ENCODE assay signal across 25 cellular contexts in the genomic region with DNA sequence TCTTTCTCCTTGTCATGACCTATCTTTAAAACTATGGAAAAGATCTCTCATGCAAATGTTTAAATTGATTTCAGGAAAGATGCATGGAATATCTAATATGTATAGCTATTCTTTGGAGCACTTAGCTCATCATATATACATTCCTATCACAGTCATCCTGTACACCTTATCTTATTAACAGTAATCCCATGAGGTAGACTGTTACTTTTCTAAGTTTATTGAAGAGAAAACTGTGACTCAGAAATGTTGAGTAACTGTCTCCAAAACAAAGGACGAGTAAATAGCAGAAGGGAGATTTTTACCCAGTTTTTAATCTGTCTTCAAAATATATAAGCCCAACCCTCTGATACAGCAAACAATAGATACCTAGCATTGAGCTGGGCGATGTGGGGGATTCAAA.
"Had no signal": no experiment of that assay in that cellular context is flagged by ENCODE, and none has a peak within 500 bp of the region (broad histone marks: within the 10 kb centered on the region; RNA-seq: fewer than 3 reads in every experiment).

No MANE protein-coding gene starts in this region.

- H3K4me1 ChIP-seq: adrenal gland, ascending aorta, colonic mucosa, esophagus muscularis mucosa, left ventricle myocardium inferior, pancreas, psoas muscle, stomach, suprapubic skin, tibial nerve had no signal

- FAIRE-seq: endothelial cell of umbilical vein, pancreas had no signal

- H3K36me3 ChIP-seq: adrenal gland, ascending aorta, brain microvascular endothelial cell, colonic mucosa, esophagus muscularis mucosa, left ventricle myocardium inferior, neutrophil, pancreas, stomach, suprapubic skin, tibial nerve, WERI-Rb-1 had no signal

- H3K9me3 ChIP-seq: adrenal gland, ascending aorta, colonic mucosa, esophagus muscularis mucosa, left ventricle myocardium inferior, neutrophil, pancreas, psoas muscle, stomach, suprapubic skin, tibial nerve had no signal

- DNase-seq: activated CD4-positive, alpha-beta T cell treated with anti-CD3 and anti-CD28 coated beads, Interleukin-2, amount 10 ng/mL, durations not matched to agents 7 days and 5 days; activated CD4-positive, CD25-positive, alpha-beta regulatory T cell treated with anti-CD3 and anti-CD28 coated beads, Interleukin-2, amount 50 U/mL, for 72 hours; activated CD8-positive, alpha-beta memory T cell treated with anti-CD3 and anti-CD28 coated beads, Interleukin-2, amount 10 ng/mL, durations not matched to agents 7 days and 5 days; activated CD8-positive, alpha-beta T cell treated with anti-CD3 and anti-CD28 coated beads for 36 hours; brain microvascular endothelial cell; colonic mucosa; dorsolateral prefrontal cortex; effector memory CD8-positive, alpha-beta T cell; left ventricle myocardium inferior; pancreas; psoas muscle; right cardiac atrium; stimulated activated CD4-positive, alpha-beta T cell treated with anti-CD3 and anti-CD28 coated beads, Interleukin-1b, Interleukin-23, amount 100 ng/mL, for 48 hours; stomach; T-helper 17 cell; WERI-Rb-1 had no signal

- ATAC-seq: activated CD8-positive, alpha-beta memory T cell treated with anti-CD3 and anti-CD28 coated beads, Interleukin-2, amount 10 ng/mL, durations not matched to agents 7 days and 5 days; activated CD8-positive, alpha-beta T cell treated with anti-CD3 and anti-CD28 coated beads for 36 hours; activated T-helper 17 cell treated with anti-CD3 and anti-CD28 coated beads, Interleukin-2, amount 50 U/mL, for 72 hours; effector memory CD8-positive, alpha-beta T cell; natural killer cell treated with Interleukin-12 subunit alpha and Interleukin-12 subunit beta and Interleukin-15 and Interleukin-18, amount 100 ng/mL, for 72 hours; pancreas; psoas muscle; right cardiac atrium; T-helper 17 cell had no signal

- H3K27ac ChIP-seq: adrenal gland, ascending aorta, brain microvascular endothelial cell, colonic mucosa, dorsolateral prefrontal cortex, esophagus muscularis mucosa, left ventricle myocardium inferior, neutrophil, pancreas, psoas muscle, stomach, suprapubic skin, tibial nerve, WERI-Rb-1 had no signal

- H3K4me3 ChIP-seq: adrenal gland, ascending aorta, colonic mucosa, dorsolateral prefrontal cortex, esophagus muscularis mucosa, left ventricle myocardium inferior, pancreas, psoas muscle, stomach, suprapubic skin, tibial nerve had no signal

- H3K27me3 ChIP-seq: adrenal gland, ascending aorta, brain microvascular endothelial cell, colonic mucosa, dorsolateral prefrontal cortex, esophagus muscularis mucosa, neutrophil, pancreas, stomach, suprapubic skin, tibial nerve had no signal
